In genomic region chr5:159978358-159978757, GRCh38 we compare ENCODE assay signal across 21 cellular contexts. TPM values are rescaled to one million over a fixed set of nuclear protein-coding genes. Genes with fewer than 3 reads are reported as not detected.
A peak's percentile ranks its signal among the peaks of the same experiment; 100 is the strongest.
DNase-seq lines count a peak whose midpoint lies in the region; ATAC-seq, FAIRE-seq and TF ChIP-seq lines count a peak whose summit lies in the region.
"Had no signal": no experiment of that assay in that cellular context is flagged by ENCODE, and none has a peak within 500 bp of the region (broad histone marks: within the 10 kb centered on the region; RNA-seq: fewer than 3 reads in every experiment).

No MANE protein-coding gene starts in this region.

- 0% methylated on average over 2 of the region's 2 CpGs for WGBS in K562 (ENCODE audit: insufficient coverage, low coverage, missing lambda C conversion rate)
- WGBS in mesendoderm (ENCODE audit: extremely low coverage, insufficient coverage, low lambda C conversion rate) = no CpG with 5 or more reads among the region's 2 CpGs

- H3K9me3 ChIP-seq in HAP-1 (no peaks in the 10 kb centered on the region), K562 (replicated peaks; ENCODE audit: control insufficient read depth, insufficient read depth, low read depth, low read length) (no peaks in the 10 kb centered on the region)
- H3K9me3 ChIP-seq: BE2C, Caco-2 had no signal

- H3K79me1 ChIP-seq in mesendoderm (ENCODE audit: low read length) = no peaks in the 10 kb centered on the region

- H2AFZ ChIP-seq in K562 (ENCODE audit: low read depth, low read length) = no peak overlapping the region
- H2AFZ ChIP-seq: GM23248 had no signal

- no peaks in the 10 kb centered on the region for H3K4me1 Mint-ChIP-seq in stimulated activated memory B cell treated with anti-CD40 and anti-IgM and Interleukin-4, amounts not matched to agents 10 μg/mL and 1 μg/mL and 100 μg/mL, for 72 hours
- H3K4me1 Mint-ChIP-seq: CD4-positive, CD25-positive, alpha-beta regulatory T cell had no signal

- no peak overlapping the region for H4K5ac ChIP-seq in mesendoderm (ENCODE audit: low read length)

- H3K27me3 Mint-ChIP-seq in stimulated activated memory B cell treated with anti-CD40 and anti-IgM and Interleukin-4, amounts not matched to agents 10 μg/mL and 1 μg/mL and 100 μg/mL, for 72 hours = peaks cover 31% of the 10 kb centered on the region

- TF ChIP-seq CTCF in K562 (IDR thresholded peaks at IDR 0.05 in 2 of 3, conservative IDR thresholded peaks at IDR 0.05 in 1 of 3; ENCODE audit: insufficient read depth in 2 of 3, low read depth in 1 of 3, low read length in 3 of 3) = no peak

- H2BK15ac ChIP-seq in mesendoderm (replicated peaks; ENCODE audit: low read depth) = no peak overlapping the region

- H3K36me3 ChIP-seq in HAP-1 (replicated peaks) (no peaks in the 10 kb centered on the region), K562 (ENCODE audit: control insufficient read depth, insufficient read depth, low read length) (no peaks in the 10 kb centered on the region), mesendoderm (ENCODE audit: control insufficient read depth, insufficient read depth, low read length) (no peaks in the 10 kb centered on the region)
- H3K36me3 ChIP-seq: BE2C had no signal

- no peak overlapping the region for H3K27ac ChIP-seq in K562 (ENCODE audit: extremely low read depth, low read depth, low read length)
- H3K27ac ChIP-seq in mesendoderm (ENCODE audit: low read depth, low read length) = no peak overlapping the region
- H3K27ac ChIP-seq: GM23248, HL-60 had no signal

- H3K56ac ChIP-seq in mesendoderm (ENCODE audit: low read length) = no peak overlapping the region

- ATAC-seq in K562 (no peak), GM21381 (IDR thresholded peaks at IDR 0.05; ENCODE audit: unreplicated experiment) (no peak)
- no peak for ATAC-seq in stimulated activated memory B cell treated with anti-CD40 and anti-IgM and Interleukin-4, amounts not matched to agents 10 μg/mL and 1 μg/mL and 100 μg/mL, for 72 hours

- H2AK5ac ChIP-seq in mesendoderm (ENCODE audit: low read length) = no peak overlapping the region

- no peaks in the 10 kb centered on the region for H3K79me2 ChIP-seq in K562 (ENCODE audit: control insufficient read depth, insufficient read depth, low read length)
- no peaks in the 10 kb centered on the region for H3K79me2 ChIP-seq in mesendoderm (ENCODE audit: control insufficient read depth, insufficient read depth, low read length)

- no peak for TF ChIP-seq POLR2A in K562 (conservative IDR thresholded peaks at IDR 0.05)

- H3K36me3 Mint-ChIP-seq in stimulated activated memory B cell treated with anti-CD40 and anti-IgM and Interleukin-4, amounts not matched to agents 10 μg/mL and 1 μg/mL and 100 μg/mL, for 72 hours = no peaks in the 10 kb centered on the region
- H3K36me3 Mint-ChIP-seq: CD4-positive, CD25-positive, alpha-beta regulatory T cell had no signal

- no peak overlapping the region for H2BK5ac ChIP-seq in mesendoderm (ENCODE audit: low read length)

- no peak overlapping the region for H3K18ac ChIP-seq in mesendoderm (ENCODE audit: low read length)

- POLR2A ChIA-PET in K562 (lab: Yijun Ruan, JAX) = interaction anchor here (0.6 kb wide), 1 partner anchor 20 kb away, joined by 4 read pairs; no protein-coding TSS in a partner anchor

- TF ChIP-seq RAD21 in K562 (CRISPR knock-in tag; conservative IDR thresholded peaks at IDR 0.05 in 1 of 2, IDR thresholded peaks at IDR 0.05 in 1 of 2) = no peak

- H3K4me1 ChIP-seq in HAP-1 = no peaks in the 10 kb centered on the region; the same call in 1 of the 2 replicates
- H3K4me1 ChIP-seq in K562 (replicated peaks in 1 of 2; ENCODE audit: control insufficient read depth in 2 of 2, insufficient read depth in 2 of 2, low read length in 2 of 2) = no peaks in the 10 kb centered on the region
- H3K4me1 ChIP-seq in mesendoderm (ENCODE audit: control insufficient read depth, low read depth, low read length) = no peaks in the 10 kb centered on the region
- H3K4me1 ChIP-seq: BE2C, Caco-2 had no signal

- intact Hi-C loops in K562 (cut with micrococcal nuclease) = no loop called here

- peaks cover 3% of the 10 kb centered on the region for H3K9me3 Mint-ChIP-seq in stimulated activated memory B cell treated with anti-CD40 and anti-IgM and Interleukin-4, amounts not matched to agents 10 μg/mL and 1 μg/mL and 100 μg/mL, for 72 hours
- H3K9me3 Mint-ChIP-seq: CD4-positive, CD25-positive, alpha-beta regulatory T cell; CD8-positive, alpha-beta memory T cell had no signal

- H3K27me3 ChIP-seq in HAP-1 (ENCODE audit: low read depth) (peaks cover 21% of the 10 kb centered on the region), K562 (ENCODE audit: control insufficient read depth in 2 of 2, insufficient read depth in 2 of 2, low read length in 2 of 2) (peaks cover 14 to 36% of the 10 kb centered on the region in 2 experiments), mesendoderm (ENCODE audit: insufficient read depth, low read length, poor library complexity) (no peaks in the 10 kb centered on the region)

- no TSS peak for BruUV-seq in K562 (replicated peaks; lab: Mats Ljungman, UMichigan)

- no peak overlapping the region for H3K27ac Mint-ChIP-seq in stimulated activated memory B cell treated with anti-CD40 and anti-IgM and Interleukin-4, amounts not matched to agents 10 μg/mL and 1 μg/mL and 100 μg/mL, for 72 hours

- no peak for TF ChIP-seq EP300 in K562 (IDR thresholded peaks at IDR 0.05; ENCODE audit: low read length)

- no peak overlapping the region for H3K9ac ChIP-seq in K562 (ENCODE audit: insufficient read depth in 1 of 2, low read depth in 2 of 2, low read length in 2 of 2)
- no peak overlapping the region for H3K9ac ChIP-seq in mesendoderm (ENCODE audit: low read length)
- H3K9ac ChIP-seq: GM23248 had no signal

- no peak overlapping the region for H3K23ac ChIP-seq in mesendoderm (ENCODE audit: low read length)

- no peak overlapping the region for H3K4me2 ChIP-seq in K562 (ENCODE audit: insufficient read depth, low read length)
- H3K4me2 ChIP-seq in mesendoderm (ENCODE audit: low read length) = no peak overlapping the region

- CTCF ChIA-PET in K562 (lab: Yijun Ruan, JAX; ENCODE audit: low intra/inter-chr PET ratio) = no interaction called here

- no peaks in the 10 kb centered on the region for H4K20me1 ChIP-seq in K562 (replicated peaks; ENCODE audit: control insufficient read depth, insufficient read depth, low read length)

- no peaks in the 10 kb centered on the region for H3K9me1 ChIP-seq in K562 (ENCODE audit: control insufficient read depth, insufficient read depth, low read length)

- no peak overlapping the region for H3K4ac ChIP-seq in mesendoderm (ENCODE audit: low read depth, low read length)

- H3K4me3 Mint-ChIP-seq in stimulated activated memory B cell treated with anti-CD40 and anti-IgM and Interleukin-4, amounts not matched to agents 10 μg/mL and 1 μg/mL and 100 μg/mL, for 72 hours = no peak overlapping the region
- H3K4me3 Mint-ChIP-seq: CD4-positive, CD25-positive, alpha-beta regulatory T cell; CD8-positive, alpha-beta memory T cell had no signal

- peak; percentile 12 to 36 for DNase-seq in HAP-1 (ENCODE audit: low spot score in 2 of 2)
- no peak for DNase-seq in K562 (ENCODE audit: extremely low read depth in 1 of 4, low spot score in 3 of 4)
- DNase-seq in mesendoderm = peak; percentile 32
- no peak for DNase-seq in COLO668 (lab: John Stamatoyannopoulos, UW; ENCODE audit: unreplicated experiment)
- DNase-seq in NCI-H1930 (lab: John Stamatoyannopoulos, UW) = no peak
- DNase-seq: ACHN; BE2C; C1 segment of cervical spinal cord; Caco-2; CD4-positive, CD25-positive, alpha-beta regulatory T cell; CD8-positive, alpha-beta memory T cell; DMS79 treated with DMSO at 0.1 percent for 48 hours; GF-D8; GM23248; HCEC 1CT; KBM-7 had no signal

- no peak for FAIRE-seq in K562 (lab: Jason Lieb, UNC)
- FAIRE-seq: A204.1, GM19239 had no signal

- no peak overlapping the region for H3K4me3 ChIP-seq in HAP-1
- no peak overlapping the region for H3K4me3 ChIP-seq in K562
- H3K4me3 ChIP-seq in mesendoderm (ENCODE audit: low read length) = no peak overlapping the region
- H3K4me3 ChIP-seq: GM23248 had no signal

- no peak overlapping the region for H2BK120ac ChIP-seq in mesendoderm (ENCODE audit: low read depth, low read length)

- in situ Hi-C loops in HAP-1 (cut with MboI; ENCODE audit: low sequenced_read_pairs) (loop anchor here (25.0 kb wide), 2 partner anchors 691 to 816 kb away; no protein-coding TSS in a partner anchor), K562 (cut with MboI) (loop anchor here (10.0 to 25.0 kb wide), 2 partner anchors 534 to 816 kb away; no protein-coding TSS in a partner anchor)

- H4K8ac ChIP-seq in mesendoderm (ENCODE audit: low read depth, low read length) = no peak overlapping the region

TF ChIP-seq in K562, 482 proteins besides CTCF, POLR2A, EP300 and RAD21:
- TF ChIP-seq ZFP36 (IDR thresholded peaks at IDR 0.05; ENCODE audit: low read depth, low read length, partially characterized antibody) (peak; percentile 61), KAT7 (CRISPR knock-in tag; IDR thresholded peaks at IDR 0.05; ENCODE audit: borderline replicate concordance) (no peak), HMG20B (CRISPR knock-in tag; IDR thresholded peaks at IDR 0.05) (no peak)

RNA-seq across cellular contexts. Expression of gene TTC1, which starts 30.6 kb away (rescaled TPM):
- total RNA-seq in K562 (2011; cell fraction: chromatin; rRNA removed; ENCODE audit: low replicate concordance) = 13.2 and 19.2 TPM in 2 replicates
- total RNA-seq in K562 (2011; cell fraction: nucleolus; rRNA removed) = 6.5 and 9.9 TPM in 2 replicates
- total RNA-seq in K562 (2011; cell fraction: nucleoplasm; rRNA removed) = 12.8 and 15.0 TPM in 2 replicates
- total RNA-seq in K562 (2014; rRNA removed) (60.5 and 66.3 TPM in 2 replicates), K562 (2014; rRNA removed; fragmentation: Illumina TruSeq; extraction: Trizol) (83.0 and 97.2 TPM in 2 replicates), K562 (2015; rRNA removed; fragmentation: Illumina TruSeq; extraction: Trizol) (78.8 and 87.7 TPM in 2 replicates), K562 (2021) (52.6 and 55.0 TPM in 2 replicates)
- polyA plus RNA-seq in K562 (2011; rRNA removed) (35.3 and 51.9 TPM in 2 replicates), K562 (2014; fragmentation: Illumina TruSeq; extraction: Trizol) (109 and 130 TPM in 2 replicates), K562 (2014; fragmentation: Nextera tagmentation; extraction: Ambion mirVana) (100 to 1,000 TPM; 121 to 173 TPM), K562 (2014; rRNA removed) (83.3 and 98.4 TPM in 2 replicates)
- polyA plus RNA-seq in K562 (2011; cell fraction: cytosol; rRNA removed) = 27.0 and 34.0 TPM in 2 replicates
- polyA plus RNA-seq in K562 (2011; cell fraction: nucleus; rRNA removed) = 9.7 and 12.5 TPM in 2 replicates
- polyA plus RNA-seq in K562 (2012) = 66.6 and 72.0 TPM in 2 replicates
- 47.9 and 51.0 TPM in 2 replicates for polyA minus RNA-seq in K562 (2011; rRNA and poly(A)+ RNA removed)
- 15.5 and 16.9 TPM in 2 replicates for polyA minus RNA-seq in K562 (2011; cell fraction: cytosol; rRNA and poly(A)+ RNA removed)
- 5.8 and 10.2 TPM in 2 replicates for polyA minus RNA-seq in K562 (2011; cell fraction: nucleus; rRNA and poly(A)+ RNA removed)
- polyA plus RNA-seq in mesendoderm (2013, experiment 1 of 2) = 96.8 TPM
- polyA plus RNA-seq in mesendoderm (2013, experiment 2 of 2) = 98.8 TPM

Comparison
In these comparisons a context has a peak if more than half of its experiments do, and no peak if none do; other contexts are left out.
1. DNase-seq: peak in HAP-1 (2 of 2) and mesendoderm (single experiment); none in K562 (0 of 4), COLO668 (single experiment) and NCI-H1930 (0 of 2).